9 cellular contexts compared by ENCODE assay signal in the genomic region with DNA sequence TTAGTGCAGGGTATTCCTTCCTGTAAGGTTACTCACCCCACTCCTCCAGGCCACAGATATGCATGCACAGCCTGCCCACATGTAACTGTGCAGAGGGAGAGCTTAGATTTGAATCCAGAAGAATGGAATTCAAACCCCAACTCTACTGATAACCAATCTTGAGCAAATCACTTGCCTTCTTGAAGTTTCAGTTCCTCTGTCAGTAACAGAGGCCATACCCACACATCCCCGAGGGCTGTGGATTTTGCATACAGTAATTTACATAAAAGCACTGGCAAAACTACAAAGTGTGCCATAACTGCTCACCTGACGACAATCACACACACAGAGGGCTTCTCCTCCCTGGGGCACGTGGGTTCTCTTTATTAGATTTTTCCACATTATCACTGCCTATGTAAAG. TPM values are rescaled to one million over a fixed set of nuclear protein-coding genes. Genes with fewer than 3 reads are reported as not detected.
DNase-seq lines count a peak whose midpoint lies in the region; ATAC-seq and TF ChIP-seq lines count a peak whose summit lies in the region.
"Had no signal": no experiment of that assay in that cellular context is flagged by ENCODE, and none has a peak within 500 bp of the region (broad histone marks: within the 10 kb centered on the region; RNA-seq: fewer than 3 reads in every experiment).

No MANE protein-coding gene starts in this region.

- peak overlapping the region; percentile 74 for H3K4me2 ChIP-seq in OCI-LY7 (ENCODE audit: low read length)

- BruUV-seq in OCI-LY7 (replicated peaks; lab: Mats Ljungman, UMichigan): no TSS peak

- intact Hi-C loops in activated naive CD4-positive, alpha-beta T cell treated with anti-CD3 and anti-CD28 coated beads for 36 hours (cut with micrococcal nuclease): loop anchor here (1.0 kb wide), 7 partner anchors 7 to 277 kb away; no protein-coding TSS in a partner anchor
- intact Hi-C loops in OCI-LY7 (cut with micrococcal nuclease; ENCODE audit: unreplicated experiment): no loop called here

- peaks cover 29% of the 10 kb centered on the region for H3K36me3 Mint-ChIP-seq in activated naive CD4-positive, alpha-beta T cell treated with anti-CD3 and anti-CD28 coated beads for 36 hours (ENCODE audit: low read depth)
- no peaks in the 10 kb centered on the region for H3K36me3 Mint-ChIP-seq in nephron progenitor cell (ENCODE audit: low read depth)

- no peaks in the 10 kb centered on the region for H3K9me3 ChIP-seq in OCI-LY7 (ENCODE audit: low read length)
- no peaks in the 10 kb centered on the region for H3K9me3 ChIP-seq in SJCRH30 (replicated peaks)

- H3K27ac ChIP-seq in OCI-LY7 (ENCODE audit: low read depth, low read length, poor library complexity, severe bottlenecking): peak overlapping the region; percentile 90
- H3K27ac ChIP-seq in SJCRH30: no peak overlapping the region

- H3K27ac Mint-ChIP-seq in activated naive CD4-positive, alpha-beta T cell treated with anti-CD3 and anti-CD28 coated beads for 36 hours: peak overlapping the region; percentile 87
- H3K27ac Mint-ChIP-seq in stimulated activated naive CD8-positive, alpha-beta T cell treated with anti-CD3 and anti-CD28 coated beads, Interleukin-15, amount 100 ng/mL, for 72 hours: peak overlapping the region; percentile 92 to 93
- no peak overlapping the region for H3K27ac Mint-ChIP-seq in nephron progenitor cell

- peak; percentile 98 for ATAC-seq in HG02938 (IDR thresholded peaks at IDR 0.05; ENCODE audit: unreplicated experiment)
- ATAC-seq in stimulated activated naive CD8-positive, alpha-beta T cell treated with anti-CD3 and anti-CD28 coated beads, Interleukin-15, amount 100 ng/mL, for 72 hours: peak; percentile 65

- H3K79me2 ChIP-seq in OCI-LY7 (ENCODE audit: insufficient read depth, low read depth, low read length): no peaks in the 10 kb centered on the region

- H3K9me2 ChIP-seq in OCI-LY7 (ENCODE audit: insufficient read depth, low read length): no peaks in the 10 kb centered on the region

- peak; percentile 59 for DNase-seq in activated naive CD4-positive, alpha-beta T cell treated with anti-CD3 and anti-CD28 coated beads for 36 hours
- no peak for DNase-seq in activated naive CD4-positive, alpha-beta T cell (lab: John Stamatoyannopoulos, UW)
- peak; percentile 95 for DNase-seq in OCI-LY7 (ENCODE audit: low spot score)
- peak in 1 of 2 donors; percentile 48 for DNase-seq in stimulated activated naive CD8-positive, alpha-beta T cell treated with anti-CD3 and anti-CD28 coated beads, Interleukin-15, amount 100 ng/mL, for 72 hours
- DNase-seq in OCI-M2 (lab: John Stamatoyannopoulos, UW; ENCODE audit: unreplicated experiment): no peak
- no peak for DNase-seq in nephron progenitor cell
- DNase-seq in SJCRH30: no peak
- DNase-seq: NCI-H2171 had no signal

- H3K4me1 ChIP-seq in OCI-LY7 (ENCODE audit: insufficient read depth, low read length, poor library complexity, severe bottlenecking) (peaks cover 58% of the 10 kb centered on the region), SJCRH30 (peaks cover 31% of the 10 kb centered on the region)

- peaks cover 97% of the 10 kb centered on the region for H3K4me1 Mint-ChIP-seq in activated naive CD4-positive, alpha-beta T cell treated with anti-CD3 and anti-CD28 coated beads for 36 hours (ENCODE audit: low read depth)
- peaks cover 100% of the 10 kb centered on the region for H3K4me1 Mint-ChIP-seq in stimulated activated naive CD8-positive, alpha-beta T cell treated with anti-CD3 and anti-CD28 coated beads, Interleukin-15, amount 100 ng/mL, for 72 hours
- H3K4me1 Mint-ChIP-seq in nephron progenitor cell: peaks cover 40% of the 10 kb centered on the region

- H3K27me3 ChIP-seq in SJCRH30: no peaks in the 10 kb centered on the region

- H3K27me3 Mint-ChIP-seq in activated naive CD4-positive, alpha-beta T cell treated with anti-CD3 and anti-CD28 coated beads for 36 hours (ENCODE audit: low read depth): no peaks in the 10 kb centered on the region
- no peaks in the 10 kb centered on the region for H3K27me3 Mint-ChIP-seq in stimulated activated naive CD8-positive, alpha-beta T cell treated with anti-CD3 and anti-CD28 coated beads, Interleukin-15, amount 100 ng/mL, for 72 hours
- H3K27me3 Mint-ChIP-seq in nephron progenitor cell (ENCODE audit: low read depth, poor library complexity): peaks cover 8% of the 10 kb centered on the region

- TF ChIP-seq CTCF in OCI-LY7 (conservative IDR thresholded peaks at IDR 0.05; ENCODE audit: low read length) (no peak), nephron progenitor cell (IDR thresholded peaks at IDR 0.05) (no peak)

- H3K36me3 ChIP-seq in OCI-LY7 (ENCODE audit: insufficient read depth, low read length) (no peaks in the 10 kb centered on the region), SJCRH30 (no peaks in the 10 kb centered on the region)

- H3K4me3 ChIP-seq in OCI-LY7 (ENCODE audit: low read depth, low read length, poor library complexity, severe bottlenecking) (peak overlapping the region; percentile 54), SJCRH30 (no peak overlapping the region)

- H3K9me3 Mint-ChIP-seq in activated naive CD4-positive, alpha-beta T cell treated with anti-CD3 and anti-CD28 coated beads for 36 hours: no peaks in the 10 kb centered on the region
- no peaks in the 10 kb centered on the region for H3K9me3 Mint-ChIP-seq in stimulated activated naive CD8-positive, alpha-beta T cell treated with anti-CD3 and anti-CD28 coated beads, Interleukin-15, amount 100 ng/mL, for 72 hours
- H3K9me3 Mint-ChIP-seq in nephron progenitor cell: no peaks in the 10 kb centered on the region

- CTCF ChIA-PET in activated naive CD4-positive, alpha-beta T cell treated with anti-CD3 and anti-CD28 coated beads for 36 hours (lab: Charles Lee): interaction anchor here (0.7 to 2.6 kb wide), 17 partner anchors 8 to 280 kb away, joined by 3 to 14 read pairs (median 3); a partner anchor contains a TSS
- CTCF ChIA-PET in OCI-LY7 (lab: Charles Lee; ENCODE audit: unreplicated experiment): interaction anchor here (0.8 to 1.2 kb wide), 2 partner anchors 15 to 35 kb away, joined by 3 read pairs; no protein-coding TSS in a partner anchor

- no peaks in the 10 kb centered on the region for H4K20me1 ChIP-seq in OCI-LY7 (ENCODE audit: insufficient read depth, low read length)

- POLR2A ChIA-PET in OCI-LY7 (lab: Charles Lee): interaction anchor here (0.5 to 3.9 kb wide), 18 partner anchors 8 to 436 kb away, joined by 3 to 30 read pairs (median 4); a partner anchor contains a TSS

- H3K4me3 Mint-ChIP-seq in activated naive CD4-positive, alpha-beta T cell treated with anti-CD3 and anti-CD28 coated beads for 36 hours: peak overlapping the region; percentile 10
- H3K4me3 Mint-ChIP-seq in stimulated activated naive CD8-positive, alpha-beta T cell treated with anti-CD3 and anti-CD28 coated beads, Interleukin-15, amount 100 ng/mL, for 72 hours: peak overlapping the region; percentile 62 to 74
- no peak overlapping the region for H3K4me3 Mint-ChIP-seq in nephron progenitor cell

- peak overlapping the region; percentile 58; the same call in 1 of the 2 replicates for H2AFZ ChIP-seq in OCI-LY7 (ENCODE audit: low read length)

RNA-seq across cellular contexts. Expression of a gene that starts 18.7 kb away (rescaled TPM):
- 10 to 100 TPM; 73.5 to 78.3 TPM for total RNA-seq in activated naive CD4-positive, alpha-beta T cell treated with anti-CD3 and anti-CD28 coated beads for 36 hours
- 1.6 and 2.3 TPM in 2 replicates for total RNA-seq in OCI-LY7 (2014; rRNA removed; shearing (Covaris generic))
- total RNA-seq in OCI-LY7 (2022): 1.2 and 2.2 TPM in 2 replicates
- total RNA-seq in SJCRH30 (2014; rRNA removed; shearing (Covaris generic)): 1.1 TPM in 2 replicates

RNA-seq across cellular contexts. Expression of a gene that starts 53.9 kb away (rescaled TPM):
- 10 to 100 TPM in 1 of 2 experiments, 1 to 10 TPM in 1; 9.6 to 10.7 TPM for total RNA-seq in activated naive CD4-positive, alpha-beta T cell treated with anti-CD3 and anti-CD28 coated beads for 36 hours
- total RNA-seq in OCI-LY7 (2014; rRNA removed; shearing (Covaris generic)): 36.0 and 52.2 TPM in 2 replicates
- total RNA-seq in OCI-LY7 (2022): 40.4 and 45.9 TPM in 2 replicates
- 37.5 and 39.4 TPM in 2 replicates for total RNA-seq in SJCRH30 (2014; rRNA removed; shearing (Covaris generic))

Comparison
In these comparisons a context has a peak if more than half of its experiments do, and no peak if none do; other contexts are left out.
1. DNase-seq: peak in activated naive CD4-positive, alpha-beta T cell treated with anti-CD3 and anti-CD28 coated beads for 36 hours (single experiment) and OCI-LY7 (single experiment); none in activated naive CD4-positive, alpha-beta T cell (0 of 4), OCI-M2 (single experiment), nephron progenitor cell (single experiment) and SJCRH30 (0 of 2).
2. RNA of a gene that starts 18.7 kb away (total RNA-seq): 73.5 to 78.3 TPM in activated naive CD4-positive, alpha-beta T cell treated with anti-CD3 and anti-CD28 coated beads for 36 hours; 1.2 to 2.3 TPM in OCI-LY7 and 1.1 TPM in SJCRH30; every median in the first group is over 10 times any median in the second.